Comparison of ENCODE assay signal across 8 cellular contexts in the genomic region with DNA sequence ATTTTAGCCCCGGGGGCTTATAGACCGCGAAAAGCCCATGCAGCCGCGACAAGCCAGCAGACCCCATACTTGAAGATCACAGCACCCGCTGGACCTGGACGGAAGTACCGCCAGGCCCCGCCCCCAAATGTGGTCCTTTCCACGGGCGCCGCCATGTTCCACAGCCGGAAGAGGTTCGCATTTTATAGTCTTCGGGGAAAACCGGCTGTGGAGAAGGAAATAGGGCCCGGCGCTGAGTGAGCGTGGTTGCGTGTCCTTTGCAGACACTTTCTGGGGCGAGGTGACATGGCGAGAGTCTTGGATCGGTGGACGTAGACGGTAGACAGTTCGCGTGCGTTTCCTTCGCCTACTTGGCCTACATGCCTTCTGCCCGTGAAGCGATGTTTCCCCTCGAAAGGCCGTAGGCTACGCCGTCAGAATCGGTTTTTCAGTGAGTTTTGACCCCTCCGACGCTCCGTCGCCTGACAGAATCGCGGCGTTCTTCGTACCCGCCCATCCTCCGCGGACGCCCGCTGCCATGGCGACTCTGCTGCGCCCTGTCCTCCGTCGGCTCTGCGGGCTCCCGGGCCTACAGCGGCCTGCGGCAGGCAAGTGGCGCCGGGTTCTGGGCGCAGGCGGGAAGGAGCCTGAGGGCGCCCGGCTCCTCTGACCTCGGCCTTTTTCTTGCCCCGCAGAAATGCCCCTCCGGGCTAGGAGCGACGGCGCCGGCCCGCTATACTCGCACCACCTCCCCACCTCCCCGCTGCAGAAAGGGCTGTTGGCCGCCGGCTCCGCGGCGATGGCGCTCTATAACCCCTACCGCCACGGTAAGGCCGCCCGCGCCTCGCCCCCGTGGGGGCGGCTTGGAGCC. TPM values are rescaled to one million over a fixed set of nuclear protein-coding genes. Genes with fewer than 3 reads are reported as not detected.
DNase-seq lines count a peak whose midpoint lies in the region; ATAC-seq and TF ChIP-seq lines count a peak whose summit lies in the region.

Gene COQ4 (plus strand): TSS at position 498 of the 850 bp plus-strand sequence. CDS start 20 bp downstream, at position 518.
A gene with protein sequence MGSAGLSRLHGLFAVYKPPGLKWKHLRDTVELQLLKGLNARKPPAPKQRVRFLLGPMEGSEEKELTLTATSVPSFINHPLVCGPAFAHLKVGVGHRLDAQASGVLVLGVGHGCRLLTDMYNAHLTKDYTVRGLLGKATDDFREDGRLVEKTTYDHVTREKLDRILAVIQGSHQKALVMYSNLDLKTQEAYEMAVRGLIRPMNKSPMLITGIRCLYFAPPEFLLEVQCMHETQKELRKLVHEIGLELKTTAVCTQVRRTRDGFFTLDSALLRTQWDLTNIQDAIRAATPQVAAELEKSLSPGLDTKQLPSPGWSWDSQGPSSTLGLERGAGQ (minus strand): TSS at position 106 of the 850 bp plus-strand sequence. CDS start 39 bp downstream, at position 67.

- peaks cover 8% of the 10 kb centered on the region for H3K79me2 ChIP-seq in OCI-LY1 (ENCODE audit: insufficient read depth, low read length)

- H3K9me3 ChIP-seq in OCI-LY1 (ENCODE audit: low read length): no peaks in the 10 kb centered on the region

- no peaks in the 10 kb centered on the region for H4K20me1 ChIP-seq in OCI-LY1 (ENCODE audit: insufficient read depth, low read length)

- H3K27ac Mint-ChIP-seq in endothelial cell (ENCODE audit: unreplicated experiment) (peak within 1 kb of the TSS; percentile 99), mesothelial cell of epicardium (peak within 1 kb of the TSS; percentile 99)

- H3K4me1 ChIP-seq in OCI-LY1 (ENCODE audit: insufficient read depth, low read length, severe bottlenecking): peaks cover 25% of the 10 kb centered on the region

- no peaks in the 10 kb centered on the region for H3K27me3 ChIP-seq in OCI-LY1 (ENCODE audit: insufficient read depth, low read length)

- H3K4me3 Mint-ChIP-seq in endothelial cell (ENCODE audit: unreplicated experiment) (peak within 1 kb of the TSS; percentile 99), mesothelial cell of epicardium (peak within 1 kb of the TSS; percentile 97)

- TF ChIP-seq CTCF in OCI-LY1 (IDR thresholded peaks at IDR 0.05; ENCODE audit: low read length) (no peak), endothelial cell (IDR thresholded peaks at IDR 0.05; ENCODE audit: unreplicated experiment) (no peak), mesothelial cell of epicardium (IDR thresholded peaks at IDR 0.05; ENCODE audit: unreplicated experiment) (no peak)

- peak; percentile 94 for DNase-seq in D341Med (ENCODE audit: low spot score)
- peak; percentile 96 for DNase-seq in HuH-7 (ENCODE audit: low spot score)
- DNase-seq in activated CD8-positive, alpha-beta memory T cell treated with anti-CD3 and anti-CD28 coated beads, Interleukin-2, amount 50 U/mL, for 4 hours: peak; percentile 92
- DNase-seq in endothelial cell (ENCODE audit: low spot score): peak; percentile 84
- DNase-seq in mesothelial cell of epicardium (ENCODE audit: low spot score in 2 of 2, unreplicated experiment in 2 of 2): peak; percentile 86 to 92
- peak; percentile 83 to 87 for DNase-seq in stimulated activated CD8-positive, alpha-beta memory T cell treated with anti-CD3 and anti-CD28 coated beads, Interleukin-15, amount 100 ng/mL, for 4 hours (ENCODE audit: low read depth in 2 of 2)

- H3K4me3 ChIP-seq in OCI-LY1 (ENCODE audit: low read depth, low read length, poor library complexity, severe bottlenecking): peak within 1 kb of the TSS; percentile 89

- H3K36me3 ChIP-seq in OCI-LY1 (ENCODE audit: insufficient read depth, low read length): peaks cover 33% of the 10 kb centered on the region; the same call in 1 of the 2 replicates

- H3K9ac ChIP-seq in OCI-LY1 (ENCODE audit: low read length): peak within 1 kb of the TSS; percentile 88

- H3K9me3 Mint-ChIP-seq in endothelial cell (ENCODE audit: unreplicated experiment): no peaks in the 10 kb centered on the region
- H3K9me3 Mint-ChIP-seq in mesothelial cell of epicardium: no peaks in the 10 kb centered on the region

- H2AFZ ChIP-seq in OCI-LY1 (ENCODE audit: low read length): peak within 1 kb of the TSS; percentile 50

- H3K27me3 Mint-ChIP-seq in endothelial cell (ENCODE audit: unreplicated experiment) (no peaks in the 10 kb centered on the region), mesothelial cell of epicardium (ENCODE audit: low read depth) (no peaks in the 10 kb centered on the region)

- peaks cover 6% of the 10 kb centered on the region for H3K4me1 Mint-ChIP-seq in endothelial cell (ENCODE audit: unreplicated experiment)
- peaks cover 14% of the 10 kb centered on the region for H3K4me1 Mint-ChIP-seq in mesothelial cell of epicardium

- no peaks in the 10 kb centered on the region for H3F3A ChIP-seq in OCI-LY1 (ENCODE audit: insufficient read depth, low read length)

- no peaks in the 10 kb centered on the region for H3K9me2 ChIP-seq in OCI-LY1 (ENCODE audit: low read depth, low read length)

- peak within 1 kb of the TSS; percentile 98 for H3K4me2 ChIP-seq in OCI-LY1 (ENCODE audit: low read length)

- H3K27ac ChIP-seq in OCI-LY1 (ENCODE audit: low read depth, low read length, poor library complexity, severe bottlenecking): peak within 1 kb of the TSS; percentile 83

- H3K36me3 Mint-ChIP-seq in endothelial cell (ENCODE audit: low read depth, unreplicated experiment): peaks cover 13% of the 10 kb centered on the region
- peaks cover under 1% of the 10 kb centered on the region for H3K36me3 Mint-ChIP-seq in mesothelial cell of epicardium

- peak; percentile 72 for ATAC-seq in GM21515 (IDR thresholded peaks at IDR 0.05; ENCODE audit: unreplicated experiment)

RNA-seq across cellular contexts. Expression of gene COQ4, which starts in this region (rescaled TPM):
- total RNA-seq in endothelial cell (ENCODE audit: unreplicated experiment) (46.6 TPM), mesothelial cell of epicardium (53.7 to 56.2 TPM (median 55.4 TPM) in 3 replicates)

RNA-seq across cellular contexts. Expression of the second gene that starts in this region (rescaled TPM):
- total RNA-seq in endothelial cell (ENCODE audit: unreplicated experiment) (25.8 TPM), mesothelial cell of epicardium (27.8 to 29.8 TPM (median 29.3 TPM) in 3 replicates)

Comparison
In these comparisons a context has a peak if more than half of its experiments do, and no peak if none do; other contexts are left out.
1. Peak in every context shown above with its lines: DNase-seq, ATAC-seq, H3K4me3 ChIP-seq and H3K27ac ChIP-seq.